In genomic region chr4:9153008-9153570, GRCh38 we compare ENCODE assay signal across 8 cellular contexts. TPM values are rescaled to one million over a fixed set of nuclear protein-coding genes. Genes with fewer than 3 reads are reported as not detected.
DNase-seq lines count a peak whose midpoint lies in the region; ATAC-seq and TF ChIP-seq lines count a peak whose summit lies in the region.
"Not testable (repeated sequence)": the region's sequence is repeated elsewhere in the genome, so short reads cannot be mapped to it uniquely, and the experiment has no call there.

No MANE protein-coding gene starts in this region.

- not testable (repeated sequence) for TF ChIP-seq CTCF in VCaP (conservative IDR thresholded peaks at IDR 0.05); omental fat pad (IDR thresholded peaks at IDR 0.05)
- peak in 4 of 9 donors; percentile 17 to 38 (median 26) for TF ChIP-seq CTCF in heart right ventricle (IDR thresholded peaks at IDR 0.05)

- not testable (repeated sequence) for H3K27me3 ChIP-seq in heart right ventricle

- H3K36me3 ChIP-seq in heart right ventricle = not testable (repeated sequence)

- H3K4me1 ChIP-seq in heart right ventricle = peaks cover 0 to 15% (median 4%) of the 10 kb centered on the region in 9 donors

- peak overlapping the region; percentile 49 to 85 (median 71) for H3K4me3 ChIP-seq in heart right ventricle

- ATAC-seq in HG02759 (IDR thresholded peaks at IDR 0.05; ENCODE audit: unreplicated experiment) = peak; percentile 95
- peak; percentile 99 to 100 (median 100) for ATAC-seq in heart right ventricle
- ATAC-seq in omental fat pad (ENCODE audit: low FRiP score) = peak; percentile 100
- ATAC-seq in stimulated activated naive CD8-positive, alpha-beta T cell treated with anti-CD3 and anti-CD28 coated beads, Interleukin-15, Interleukin-2, amounts not matched to agents 100 U/mL and 50 U/mL, for 24 hours = peak; percentile 100

- 0 to 1% methylated on average over 53 of the region's 53 CpGs for WGBS in heart right ventricle, 2 donors

- intact Hi-C loops in heart right ventricle (cut with DNase I) = not testable (repeated sequence)

- H3K9me3 ChIP-seq in heart right ventricle = not testable (repeated sequence)

- DNase-seq in DMS153 treated with DMSO at 0.1 percent for 48 hours (lab: John Stamatoyannopoulos, UW; ENCODE audit: unreplicated experiment) (peak; percentile 65), NCI-H2107 treated with DMSO at 0.1 percent for 48 hours (lab: John Stamatoyannopoulos, UW; ENCODE audit: unreplicated experiment) (peak; percentile 23), astrocyte of the hippocampus (ENCODE audit: low read depth, low spot score) (peak; percentile 99), heart right ventricle (peak; percentile 97 to 99), omental fat pad (ENCODE audit: low spot score) (peak; percentile 94)
- peak; percentile 95 for DNase-seq in stimulated activated naive CD8-positive, alpha-beta T cell treated with anti-CD3 and anti-CD28 coated beads, Interleukin-15, Interleukin-2, amounts not matched to agents 100 U/mL and 50 U/mL, for 24 hours

- H3K27ac ChIP-seq in VCaP (peak overlapping the region; percentile 48; the same call in 1 of the 2 replicates), heart right ventricle (peak overlapping the region in 9 of 10 donors; percentile 71 to 90 (median 82))

RNA-seq across cellular contexts. Expression of gene FAM90A26, which starts 17.1 kb away (rescaled TPM):
- not detected for total RNA-seq in heart right ventricle
- polyA plus RNA-seq in heart right ventricle = not detected
- total RNA-seq in omental fat pad = not detected

RNA-seq across cellular contexts. Expression of gene USP17L10, which starts 57.4 kb away (rescaled TPM):
- not detected for total RNA-seq in heart right ventricle
- polyA plus RNA-seq in heart right ventricle = not detected
- not detected for total RNA-seq in omental fat pad

Comparison
In these comparisons a context has a peak if more than half of its experiments do, and no peak if none do; other contexts are left out.
1. Peak in every context shown above with its lines: DNase-seq, ATAC-seq, H3K4me3 ChIP-seq and H3K27ac ChIP-seq.
2. DNase-seq: peak in every context shown above with its lines; median percentile 99 in astrocyte of the hippocampus; 98 in heart right ventricle; 95 in stimulated activated naive CD8-positive, alpha-beta T cell treated with anti-CD3 and anti-CD28 coated beads, Interleukin-15, Interleukin-2, amounts not matched to agents 100 U/mL and 50 U/mL, for 24 hours; 94 in omental fat pad; 65 in DMS153 treated with DMSO at 0.1 percent for 48 hours; 23 in NCI-H2107 treated with DMSO at 0.1 percent for 48 hours.